Comparison of ENCODE assay signal across 21 cellular contexts in the genomic region with DNA sequence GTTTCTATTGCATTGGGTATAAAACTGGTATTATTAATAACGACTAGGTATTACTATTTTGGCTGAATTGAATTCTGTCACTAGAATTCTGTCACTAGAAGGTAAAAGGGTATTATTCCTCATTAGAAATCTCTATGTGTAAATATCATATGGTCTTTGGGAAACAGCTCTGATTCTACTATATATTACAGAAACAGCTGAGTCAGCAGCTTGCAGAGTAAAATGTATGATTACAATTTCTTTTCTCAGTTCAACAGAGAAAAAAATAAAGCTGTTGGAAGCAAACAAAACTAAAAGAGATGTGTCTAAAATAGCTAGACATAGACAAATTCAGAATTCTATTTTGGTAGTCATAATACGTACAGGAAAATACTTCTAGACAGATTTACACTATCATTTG. TPM values are rescaled to one million over a fixed set of nuclear protein-coding genes. Genes with fewer than 3 reads are reported as not detected.
DNase-seq lines count a peak whose midpoint lies in the region; ATAC-seq and TF ChIP-seq lines count a peak whose summit lies in the region.
"Had no signal": no experiment of that assay in that cellular context is flagged by ENCODE, and none has a peak within 500 bp of the region (broad histone marks: within the 10 kb centered on the region; RNA-seq: fewer than 3 reads in every experiment).

No MANE protein-coding gene starts in this region.

- no peaks in the 10 kb centered on the region for H3K27me3 ChIP-seq in cardiac muscle cell
- H3K27me3 ChIP-seq in MM.1S (replicated peaks; ENCODE audit: insufficient read depth, low read length) = no peaks in the 10 kb centered on the region
- H3K27me3 ChIP-seq in suprapubic skin = no peaks in the 10 kb centered on the region
- H3K27me3 ChIP-seq: BE2C had no signal

- peak overlapping the region; percentile 4; the same call in 1 of the 2 replicates for H3K4me2 ChIP-seq in MM.1S (ENCODE audit: low read depth, low read length)
- H3K4me2 ChIP-seq: GM23338 had no signal

- H2AFZ ChIP-seq in MM.1S (ENCODE audit: low read length) = no peak overlapping the region
- H2AFZ ChIP-seq: GM23338 had no signal

- H3K36me3 ChIP-seq in cardiac muscle cell (no peaks in the 10 kb centered on the region), MM.1S (replicated peaks; ENCODE audit: insufficient read depth, low read length) (no peaks in the 10 kb centered on the region), suprapubic skin (no peaks in the 10 kb centered on the region)
- H3K36me3 ChIP-seq: BE2C; BLaER1 treated with 17β-estradiol and CSF1 and Interleukin-3, amounts not matched to agents 10 nM and 100 nM; HAP-1 had no signal

- intact Hi-C loops in cardiac septum (cut with DNase I) (no loop called here), natural killer cell (cut with micrococcal nuclease) (no loop called here)

- H3K4me1 ChIP-seq in cardiac muscle cell (ENCODE audit: low read depth) (peaks cover 8% of the 10 kb centered on the region), MM.1S (ENCODE audit: low read length) (peaks cover 5% of the 10 kb centered on the region; the same call in 1 of the 2 replicates), suprapubic skin (no peaks in the 10 kb centered on the region)
- H3K4me1 ChIP-seq: BE2C, HAP-1 had no signal

- DNase-seq in cardiac muscle cell (ENCODE audit: low read depth in 1 of 2, low spot score in 1 of 2) (no peak), cardiac septum (ENCODE audit: low spot score) (no peak), MM.1S (peak; percentile 28), suprapubic skin (ENCODE audit: low spot score in 2 of 2) (no peak), natural killer cell (no peak)
- DNase-seq: ACHN; BE2C; CD4-positive, alpha-beta T cell; CD8-positive, alpha-beta memory T cell; DMS 273 treated with DMSO at 0.1 percent for 48 hours; DMS79; EL; GDM1; HFFc6 had no signal

- H3K4me1 Mint-ChIP-seq in nephron (no peaks in the 10 kb centered on the region), natural killer cell (no peaks in the 10 kb centered on the region)
- H3K4me1 Mint-ChIP-seq: CD8-positive, alpha-beta memory T cell; GM23338 had no signal

- TF ChIP-seq EP300 in suprapubic skin (IDR thresholded peaks at IDR 0.05) = no peak

- TF ChIP-seq CTCF in cardiac muscle cell (IDR thresholded peaks at IDR 0.05; ENCODE audit: low read depth, low read length) (no peak), MM.1S (IDR thresholded peaks at IDR 0.05; ENCODE audit: low read length) (no peak), nephron (IDR thresholded peaks at IDR 0.05; ENCODE audit: unreplicated experiment in 3 of 3) (no peak), suprapubic skin (IDR thresholded peaks at IDR 0.05) (no peak), natural killer cell (IDR thresholded peaks at IDR 0.05) (no peak)

- H3K27me3 Mint-ChIP-seq in nephron (ENCODE audit: low read depth) = no peaks in the 10 kb centered on the region
- H3K27me3 Mint-ChIP-seq in natural killer cell (ENCODE audit: low read depth in 2 of 2) = no peaks in the 10 kb centered on the region

- H3K9ac ChIP-seq in MM.1S (ENCODE audit: low read length) = no peak overlapping the region
- H3K9ac ChIP-seq: BLaER1 treated with 17β-estradiol and CSF1 and Interleukin-3, amounts not matched to agents 10 nM and 100 nM had no signal

- H3K36me3 Mint-ChIP-seq in nephron (ENCODE audit: low read depth) = peaks cover 3% of the 10 kb centered on the region
- no peaks in the 10 kb centered on the region for H3K36me3 Mint-ChIP-seq in natural killer cell
- H3K36me3 Mint-ChIP-seq: CD14-positive monocyte; CD8-positive, alpha-beta memory T cell had no signal

- peak overlapping the region; percentile 33 to 51 (median 39) for H3K27ac Mint-ChIP-seq in nephron
- H3K27ac Mint-ChIP-seq in natural killer cell = no peak overlapping the region
- H3K27ac Mint-ChIP-seq: CD14-positive monocyte; CD4-positive, alpha-beta T cell; CD8-positive, alpha-beta memory T cell; GM23338; HFFc6 had no signal

- peak overlapping the region; percentile 21 for H3K27ac ChIP-seq in cardiac muscle cell
- H3K27ac ChIP-seq in MM.1S (ENCODE audit: low read length) = peak overlapping the region; percentile 18; the same call in 1 of the 2 replicates
- no peak overlapping the region for H3K27ac ChIP-seq in suprapubic skin
- H3K27ac ChIP-seq: 22Rv1; BLaER1 treated with 17β-estradiol and CSF1 and Interleukin-3, amounts not matched to agents 10 nM and 100 nM had no signal

- ATAC-seq in natural killer cell = no peak
- ATAC-seq: GM12878, GM23338 had no signal

- H3K9me2 ChIP-seq in MM.1S (replicated peaks; ENCODE audit: insufficient read depth, low read length) = no peaks in the 10 kb centered on the region

- H3K9me3 ChIP-seq in cardiac muscle cell (ENCODE audit: low read depth) = no peaks in the 10 kb centered on the region
- no peaks in the 10 kb centered on the region for H3K9me3 ChIP-seq in MM.1S (replicated peaks; ENCODE audit: insufficient read depth, low read length)
- no peaks in the 10 kb centered on the region for H3K9me3 ChIP-seq in suprapubic skin
- H3K9me3 ChIP-seq: BE2C, HAP-1 had no signal

- H3K4me3 ChIP-seq in cardiac muscle cell (no peak overlapping the region), MM.1S (ENCODE audit: low read length) (no peak overlapping the region), suprapubic skin (no peak overlapping the region)
- H3K4me3 ChIP-seq: BLaER1 treated with 17β-estradiol and CSF1 and Interleukin-3, amounts not matched to agents 10 nM and 100 nM; GM12878; GM23338; HAP-1 had no signal

- no peaks in the 10 kb centered on the region for H3K79me2 ChIP-seq in MM.1S (ENCODE audit: low read length)

- no peaks in the 10 kb centered on the region for H3F3A ChIP-seq in MM.1S (ENCODE audit: insufficient read depth, low read length)

- H3K4me3 Mint-ChIP-seq in nephron = no peak overlapping the region
- H3K4me3 Mint-ChIP-seq in natural killer cell = no peak overlapping the region
- H3K4me3 Mint-ChIP-seq: CD14-positive monocyte; CD4-positive, alpha-beta T cell; CD8-positive, alpha-beta memory T cell; GM23338; HFFc6 had no signal

- no peaks in the 10 kb centered on the region for H4K20me1 ChIP-seq in MM.1S (ENCODE audit: insufficient read depth, low read length)
- H4K20me1 ChIP-seq: BLaER1 treated with 17β-estradiol and CSF1 and Interleukin-3, amounts not matched to agents 10 nM and 100 nM had no signal

- 82% methylated on average over 2 of the region's 2 CpGs for WGBS in suprapubic skin

- H3K9me3 Mint-ChIP-seq in nephron (no peaks in the 10 kb centered on the region), natural killer cell (peaks cover 3 to 5% of the 10 kb centered on the region in 2 donors)
- H3K9me3 Mint-ChIP-seq: CD4-positive, alpha-beta T cell; GM23338; HFFc6 had no signal

- TF ChIP-seq POLR2A in suprapubic skin (IDR thresholded peaks at IDR 0.05) = no peak

RNA-seq across cellular contexts. Expression of gene HAPLN1, which starts 48.5 kb away (rescaled TPM):
- total RNA-seq in cardiac muscle cell (11.9 and 14.3 TPM in 2 replicates), cardiac septum (0.94 TPM), suprapubic skin (under 1 TPM in 1 of 4 donors, not detected in 3; 0.42 TPM), natural killer cell (not detected)
- 9.9 and 35.2 TPM in 2 replicates for polyA plus RNA-seq in cardiac muscle cell
- total RNA-seq: CD4-positive, alpha-beta T cell; CD8-positive, alpha-beta memory T cell had no signal
- polyA plus RNA-seq: CD14-positive monocyte; CD8-positive, alpha-beta memory T cell had no signal

Comparison
In these comparisons a context has a peak if more than half of its experiments do, and no peak if none do; other contexts are left out.
1. H3K27ac Mint-ChIP-seq: peak in nephron (3 of 3); none in natural killer cell (0 of 2).